In the genomic region with DNA sequence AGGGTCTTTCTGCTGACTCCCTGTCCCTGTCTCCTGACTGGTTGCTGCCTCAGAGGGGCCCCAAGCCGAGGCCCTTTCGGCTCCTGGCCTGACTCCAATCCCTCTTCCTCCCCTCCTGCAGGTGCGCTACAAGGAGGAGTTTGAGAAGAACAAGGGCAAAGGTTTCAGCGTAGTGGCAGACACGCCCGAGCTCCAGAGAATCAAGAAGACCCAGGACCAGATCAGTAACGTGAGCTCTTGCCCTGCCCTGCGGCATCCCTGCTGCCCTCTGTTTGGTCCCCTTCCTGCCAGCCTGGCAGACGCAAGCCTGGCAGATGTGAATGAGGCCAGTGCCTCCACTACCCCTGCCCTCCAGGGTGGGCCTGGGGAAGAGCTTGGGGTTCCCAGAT, we compare ENCODE assay signal across 8 cellular contexts. TPM values are rescaled to one million over a fixed set of nuclear protein-coding genes. Genes with fewer than 3 reads are reported as not detected.
DNase-seq lines count a peak whose midpoint lies in the region; ATAC-seq and TF ChIP-seq lines count a peak whose summit lies in the region.

No MANE protein-coding gene starts in this region.

- H3K4me1 ChIP-seq in heart right ventricle (peaks cover 42 to 99% (median 91%) of the 10 kb centered on the region in 9 donors), thyroid gland (peaks cover 20 to 76% of the 10 kb centered on the region in 2 donors)

- H3K4me3 ChIP-seq in heart right ventricle (peak overlapping the region in 1 of 10 donors; percentile 13), thyroid gland (replicated peaks in 1 of 3) (no peak overlapping the region)

- DNase-seq in heart right ventricle (no peak), Right ventricle myocardium inferior (ENCODE audit: missing footprints) (no peak), NAMALWA (ENCODE audit: low spot score) (peak; percentile 52), germinal center (ENCODE audit: low spot score) (peak; percentile 33), thyroid gland (no peak), DMS 273 treated with DMSO at 0.1 percent for 48 hours (lab: John Stamatoyannopoulos, UW) (no peak), KBM-7 (no peak), NCI-H146 (lab: John Stamatoyannopoulos, UW) (no peak)

- ATAC-seq in heart right ventricle (no peak), Right ventricle myocardium inferior (no peak)

- in situ Hi-C loops in KBM-7 (cut with MboI; ENCODE audit: low pct_unique_long_range_greater_than_20kb, low sequenced_read_pairs), result no loop called here

- H3K36me3 ChIP-seq in heart right ventricle, result peaks cover 0 to 65% (median 13%) of the 10 kb centered on the region in 9 donors
- H3K36me3 ChIP-seq in thyroid gland, result peaks cover 0 to under 1% of the 10 kb centered on the region in 2 donors

- TF ChIP-seq CTCF in heart right ventricle (IDR thresholded peaks at IDR 0.05) (no peak), thyroid gland (IDR thresholded peaks at IDR 0.05) (no peak)

- no peak for TF ChIP-seq POLR2A in thyroid gland (IDR thresholded peaks at IDR 0.05)

- H3K9me3 ChIP-seq in heart right ventricle, result no peaks in the 10 kb centered on the region
- H3K9me3 ChIP-seq in thyroid gland, result no peaks in the 10 kb centered on the region

- intact Hi-C loops in heart right ventricle (cut with DNase I) (no loop called here), Right ventricle myocardium inferior (cut with DNase I) (no loop called here), thyroid gland (cut with DNase I) (no loop called here)

- peak overlapping the region; percentile 64 to 86 (median 75) for H3K27ac ChIP-seq in heart right ventricle
- H3K27ac ChIP-seq in thyroid gland, result peak overlapping the region; percentile 26 to 64 (median 58)

- 49 to 66% methylated on average over 9 of the region's 9 CpGs for WGBS in heart right ventricle, 2 donors
- WGBS in thyroid gland, 2 donors, result 63 to 69% methylated on average over 6 to 9 of the region's 9 CpGs

- H3K27me3 ChIP-seq in heart right ventricle (no peaks in the 10 kb centered on the region), thyroid gland (no peaks in the 10 kb centered on the region)

RNA-seq across cellular contexts. Expression of a gene that starts 28.4 kb away (rescaled TPM):
- total RNA-seq in heart right ventricle, result 10 to 100 TPM; 19.5 to 56.9 (median 23.0) TPM
- 10 to 100 TPM; 21.3 to 25.4 TPM for polyA plus RNA-seq in heart right ventricle
- total RNA-seq in Right ventricle myocardium inferior, result 38.5 TPM
- 10 to 100 TPM; 69.3 to 77.5 (median 71.1) TPM for total RNA-seq in thyroid gland

RNA-seq across cellular contexts. Expression of a gene that starts 44.8 kb away (rescaled TPM):
- total RNA-seq in heart right ventricle (100 to 1,000 TPM; 725 to 991 (median 835) TPM), Right ventricle myocardium inferior (897 TPM), thyroid gland (1,000 to 10,000 TPM; 1,055 to 2,735 (median 1,279) TPM)
- polyA plus RNA-seq in heart right ventricle, result 1,000 to 10,000 TPM; 1,798 to 2,733 TPM

Comparison
In these comparisons a context has a peak if more than half of its experiments do, and no peak if none do; other contexts are left out.
1. DNase-seq: peak in NAMALWA (single experiment) and germinal center (single experiment); none in heart right ventricle (0 of 2), Right ventricle myocardium inferior (single experiment), thyroid gland (0 of 2), DMS 273 treated with DMSO at 0.1 percent for 48 hours (single experiment), KBM-7 (single experiment) and NCI-H146 (single experiment).